Comparison of ENCODE assay signal across 1 cellular context in the genomic region with DNA sequence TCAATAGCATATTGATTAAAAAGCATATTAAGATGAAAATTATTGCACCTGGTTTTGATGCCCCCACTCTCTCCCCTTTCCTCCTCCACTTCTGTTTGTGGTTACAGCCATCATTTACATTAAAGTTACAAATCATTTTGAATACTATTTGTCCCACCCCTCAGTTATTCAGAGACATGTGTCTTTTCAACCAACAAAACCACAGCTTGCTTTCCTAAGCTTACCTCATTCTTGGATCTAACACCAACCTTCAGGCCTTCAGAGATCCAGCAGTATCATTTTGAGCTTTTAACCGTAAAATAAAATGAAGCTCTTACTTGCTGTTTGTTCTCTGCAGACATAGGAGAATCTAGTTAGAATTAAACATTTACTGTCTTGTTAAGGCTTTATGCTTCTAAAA.
TF ChIP-seq lines count a peak whose summit lies in the region.

No MANE protein-coding gene starts in this region.

TF ChIP-seq in HepG2, 621 proteins besides CTCF, POLR2A, EP300 and RAD21:
- TF ChIP-seq, protein P1, sequence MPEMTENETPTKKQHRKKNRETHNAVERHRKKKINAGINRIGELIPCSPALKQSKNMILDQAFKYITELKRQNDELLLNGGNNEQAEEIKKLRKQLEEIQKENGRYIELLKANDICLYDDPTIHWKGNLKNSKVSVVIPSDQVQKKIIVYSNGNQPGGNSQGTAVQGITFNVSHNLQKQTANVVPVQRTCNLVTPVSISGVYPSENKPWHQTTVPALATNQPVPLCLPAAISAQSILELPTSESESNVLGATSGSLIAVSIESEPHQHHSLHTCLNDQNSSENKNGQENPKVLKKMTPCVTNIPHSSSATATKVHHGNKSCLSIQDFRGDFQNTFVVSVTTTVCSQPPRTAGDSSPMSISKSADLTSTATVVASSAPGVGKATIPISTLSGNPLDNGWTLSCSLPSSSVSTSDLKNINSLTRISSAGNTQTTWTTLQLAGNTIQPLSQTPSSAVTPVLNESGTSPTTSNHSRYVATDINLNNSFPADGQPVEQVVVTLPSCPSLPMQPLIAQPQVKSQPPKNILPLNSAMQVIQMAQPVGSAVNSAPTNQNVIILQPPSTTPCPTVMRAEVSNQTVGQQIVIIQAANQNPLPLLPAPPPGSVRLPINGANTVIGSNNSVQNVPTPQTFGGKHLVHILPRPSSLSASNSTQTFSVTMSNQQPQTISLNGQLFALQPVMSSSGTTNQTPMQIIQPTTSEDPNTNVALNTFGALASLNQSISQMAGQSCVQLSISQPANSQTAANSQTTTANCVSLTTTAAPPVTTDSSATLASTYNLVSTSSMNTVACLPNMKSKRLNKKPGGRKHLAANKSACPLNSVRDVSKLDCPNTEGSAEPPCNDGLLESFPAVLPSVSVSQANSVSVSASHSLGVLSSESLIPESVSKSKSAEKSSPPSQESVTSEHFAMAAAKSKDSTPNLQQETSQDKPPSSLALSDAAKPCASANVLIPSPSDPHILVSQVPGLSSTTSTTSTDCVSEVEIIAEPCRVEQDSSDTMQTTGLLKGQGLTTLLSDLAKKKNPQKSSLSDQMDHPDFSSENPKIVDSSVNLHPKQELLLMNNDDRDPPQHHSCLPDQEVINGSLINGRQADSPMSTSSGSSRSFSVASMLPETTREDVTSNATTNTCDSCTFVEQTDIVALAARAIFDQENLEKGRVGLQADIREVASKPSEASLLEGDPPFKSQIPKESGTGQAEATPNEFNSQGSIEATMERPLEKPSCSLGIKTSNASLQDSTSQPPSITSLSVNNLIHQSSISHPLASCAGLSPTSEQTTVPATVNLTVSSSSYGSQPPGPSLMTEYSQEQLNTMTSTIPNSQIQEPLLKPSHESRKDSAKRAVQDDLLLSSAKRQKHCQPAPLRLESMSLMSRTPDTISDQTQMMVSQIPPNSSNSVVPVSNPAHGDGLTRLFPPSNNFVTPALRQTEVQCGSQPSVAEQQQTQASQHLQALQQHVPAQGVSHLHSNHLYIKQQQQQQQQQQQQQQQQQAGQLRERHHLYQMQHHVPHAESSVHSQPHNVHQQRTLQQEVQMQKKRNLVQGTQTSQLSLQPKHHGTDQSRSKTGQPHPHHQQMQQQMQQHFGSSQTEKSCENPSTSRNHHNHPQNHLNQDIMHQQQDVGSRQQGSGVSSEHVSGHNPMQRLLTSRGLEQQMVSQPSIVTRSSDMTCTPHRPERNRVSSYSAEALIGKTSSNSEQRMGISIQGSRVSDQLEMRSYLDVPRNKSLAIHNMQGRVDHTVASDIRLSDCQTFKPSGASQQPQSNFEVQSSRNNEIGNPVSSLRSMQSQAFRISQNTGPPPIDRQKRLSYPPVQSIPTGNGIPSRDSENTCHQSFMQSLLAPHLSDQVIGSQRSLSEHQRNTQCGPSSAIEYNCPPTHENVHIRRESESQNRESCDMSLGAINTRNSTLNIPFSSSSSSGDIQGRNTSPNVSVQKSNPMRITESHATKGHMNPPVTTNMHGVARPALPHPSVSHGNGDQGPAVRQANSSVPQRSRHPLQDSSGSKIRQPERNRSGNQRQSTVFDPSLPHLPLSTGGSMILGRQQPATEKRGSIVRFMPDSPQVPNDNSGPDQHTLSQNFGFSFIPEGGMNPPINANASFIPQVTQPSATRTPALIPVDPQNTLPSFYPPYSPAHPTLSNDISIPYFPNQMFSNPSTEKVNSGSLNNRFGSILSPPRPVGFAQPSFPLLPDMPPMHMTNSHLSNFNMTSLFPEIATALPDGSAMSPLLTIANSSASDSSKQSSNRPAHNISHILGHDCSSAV (CRISPR knock-in tag; IDR thresholded peaks at IDR 0.05; ENCODE audit: borderline replicate concordance): no peak
- TF ChIP-seq, protein P2, sequence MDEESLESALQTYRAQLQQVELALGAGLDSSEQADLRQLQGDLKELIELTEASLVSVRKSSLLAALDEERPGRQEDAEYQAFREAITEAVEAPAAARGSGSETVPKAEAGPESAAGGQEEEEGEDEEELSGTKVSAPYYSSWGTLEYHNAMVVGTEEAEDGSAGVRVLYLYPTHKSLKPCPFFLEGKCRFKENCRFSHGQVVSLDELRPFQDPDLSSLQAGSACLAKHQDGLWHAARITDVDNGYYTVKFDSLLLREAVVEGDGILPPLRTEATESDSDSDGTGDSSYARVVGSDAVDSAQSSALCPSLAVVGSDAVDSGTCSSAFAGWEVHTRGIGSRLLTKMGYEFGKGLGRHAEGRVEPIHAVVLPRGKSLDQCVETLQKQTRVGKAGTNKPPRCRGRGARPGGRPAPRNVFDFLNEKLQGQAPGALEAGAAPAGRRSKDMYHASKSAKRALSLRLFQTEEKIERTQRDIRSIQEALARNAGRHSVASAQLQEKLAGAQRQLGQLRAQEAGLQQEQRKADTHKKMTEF (CRISPR knock-in tag; IDR thresholded peaks at IDR 0.05): no peak
- TF ChIP-seq PITX1 (CRISPR knock-in tag; IDR thresholded peaks at IDR 0.05) (no peak), ZNF510 (CRISPR knock-in tag; IDR thresholded peaks at IDR 0.05; ENCODE audit: low read depth) (no peak), HDAC6 (IDR thresholded peaks at IDR 0.05; ENCODE audit: low read depth, low read length) (no peak), REL (CRISPR knock-in tag; conservative IDR thresholded peaks at IDR 0.05) (no peak), NFE2L2 (IDR thresholded peaks at IDR 0.05; ENCODE audit: low read length) (no peak), RBAK (CRISPR knock-in tag; IDR thresholded peaks at IDR 0.05) (no peak), IRX3 (CRISPR knock-in tag; IDR thresholded peaks at IDR 0.05; ENCODE audit: borderline replicate concordance, low read depth) (no peak), SUZ12 (IDR thresholded peaks at IDR 0.05; ENCODE audit: low read depth, low read length) (no peak), ZKSCAN8 (CRISPR knock-in tag; IDR thresholded peaks at IDR 0.05; ENCODE audit: borderline replicate concordance) (no peak), PPARG (CRISPR knock-in tag; conservative IDR thresholded peaks at IDR 0.05) (no peak), ZNF766 (CRISPR knock-in tag; IDR thresholded peaks at IDR 0.05; ENCODE audit: borderline replicate concordance) (no peak)
- TF ChIP-seq, protein P3, sequence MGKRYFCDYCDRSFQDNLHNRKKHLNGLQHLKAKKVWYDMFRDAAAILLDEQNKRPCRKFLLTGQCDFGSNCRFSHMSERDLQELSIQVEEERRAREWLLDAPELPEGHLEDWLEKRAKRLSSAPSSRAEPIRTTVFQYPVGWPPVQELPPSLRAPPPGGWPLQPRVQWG (CRISPR knock-in tag; IDR thresholded peaks at IDR 0.05; ENCODE audit: borderline replicate concordance, low read depth): no peak
- TF ChIP-seq, protein P4, sequence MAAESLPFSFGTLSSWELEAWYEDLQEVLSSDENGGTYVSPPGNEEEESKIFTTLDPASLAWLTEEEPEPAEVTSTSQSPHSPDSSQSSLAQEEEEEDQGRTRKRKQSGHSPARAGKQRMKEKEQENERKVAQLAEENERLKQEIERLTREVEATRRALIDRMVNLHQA (CRISPR knock-in tag; IDR thresholded peaks at IDR 0.05): no peak
- TF ChIP-seq, protein P5, sequence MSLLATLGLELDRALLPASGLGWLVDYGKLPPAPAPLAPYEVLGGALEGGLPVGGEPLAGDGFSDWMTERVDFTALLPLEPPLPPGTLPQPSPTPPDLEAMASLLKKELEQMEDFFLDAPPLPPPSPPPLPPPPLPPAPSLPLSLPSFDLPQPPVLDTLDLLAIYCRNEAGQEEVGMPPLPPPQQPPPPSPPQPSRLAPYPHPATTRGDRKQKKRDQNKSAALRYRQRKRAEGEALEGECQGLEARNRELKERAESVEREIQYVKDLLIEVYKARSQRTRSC (CRISPR knock-in tag; IDR thresholded peaks at IDR 0.05; ENCODE audit: low read depth): no peak
- TF ChIP-seq, protein P6, sequence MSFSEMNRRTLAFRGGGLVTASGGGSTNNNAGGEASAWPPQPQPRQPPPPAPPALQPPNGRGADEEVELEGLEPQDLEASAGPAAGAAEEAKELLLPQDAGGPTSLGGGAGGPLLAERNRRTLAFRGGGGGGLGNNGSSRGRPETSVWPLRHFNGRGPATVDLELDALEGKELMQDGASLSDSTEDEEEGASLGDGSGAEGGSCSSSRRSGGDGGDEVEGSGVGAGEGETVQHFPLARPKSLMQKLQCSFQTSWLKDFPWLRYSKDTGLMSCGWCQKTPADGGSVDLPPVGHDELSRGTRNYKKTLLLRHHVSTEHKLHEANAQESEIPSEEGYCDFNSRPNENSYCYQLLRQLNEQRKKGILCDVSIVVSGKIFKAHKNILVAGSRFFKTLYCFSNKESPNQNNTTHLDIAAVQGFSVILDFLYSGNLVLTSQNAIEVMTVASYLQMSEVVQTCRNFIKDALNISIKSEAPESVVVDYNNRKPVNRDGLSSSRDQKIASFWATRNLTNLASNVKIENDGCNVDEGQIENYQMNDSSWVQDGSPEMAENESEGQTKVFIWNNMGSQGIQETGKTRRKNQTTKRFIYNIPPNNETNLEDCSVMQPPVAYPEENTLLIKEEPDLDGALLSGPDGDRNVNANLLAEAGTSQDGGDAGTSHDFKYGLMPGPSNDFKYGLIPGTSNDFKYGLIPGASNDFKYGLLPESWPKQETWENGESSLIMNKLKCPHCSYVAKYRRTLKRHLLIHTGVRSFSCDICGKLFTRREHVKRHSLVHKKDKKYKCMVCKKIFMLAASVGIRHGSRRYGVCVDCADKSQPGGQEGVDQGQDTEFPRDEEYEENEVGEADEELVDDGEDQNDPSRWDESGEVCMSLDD (CRISPR knock-in tag; IDR thresholded peaks at IDR 0.05; ENCODE audit: borderline replicate concordance): no peak
